Comparison of ENCODE assay signal across 1 cellular context in genomic region chr19:35899547-35900214, GRCh38.
TF ChIP-seq lines count a peak whose summit lies in the region.

No MANE protein-coding gene starts in this region.

TF ChIP-seq in HepG2, 621 proteins besides CTCF, POLR2A, EP300 and RAD21 (continued from another document and continues in another):
- TF ChIP-seq, protein P1, sequence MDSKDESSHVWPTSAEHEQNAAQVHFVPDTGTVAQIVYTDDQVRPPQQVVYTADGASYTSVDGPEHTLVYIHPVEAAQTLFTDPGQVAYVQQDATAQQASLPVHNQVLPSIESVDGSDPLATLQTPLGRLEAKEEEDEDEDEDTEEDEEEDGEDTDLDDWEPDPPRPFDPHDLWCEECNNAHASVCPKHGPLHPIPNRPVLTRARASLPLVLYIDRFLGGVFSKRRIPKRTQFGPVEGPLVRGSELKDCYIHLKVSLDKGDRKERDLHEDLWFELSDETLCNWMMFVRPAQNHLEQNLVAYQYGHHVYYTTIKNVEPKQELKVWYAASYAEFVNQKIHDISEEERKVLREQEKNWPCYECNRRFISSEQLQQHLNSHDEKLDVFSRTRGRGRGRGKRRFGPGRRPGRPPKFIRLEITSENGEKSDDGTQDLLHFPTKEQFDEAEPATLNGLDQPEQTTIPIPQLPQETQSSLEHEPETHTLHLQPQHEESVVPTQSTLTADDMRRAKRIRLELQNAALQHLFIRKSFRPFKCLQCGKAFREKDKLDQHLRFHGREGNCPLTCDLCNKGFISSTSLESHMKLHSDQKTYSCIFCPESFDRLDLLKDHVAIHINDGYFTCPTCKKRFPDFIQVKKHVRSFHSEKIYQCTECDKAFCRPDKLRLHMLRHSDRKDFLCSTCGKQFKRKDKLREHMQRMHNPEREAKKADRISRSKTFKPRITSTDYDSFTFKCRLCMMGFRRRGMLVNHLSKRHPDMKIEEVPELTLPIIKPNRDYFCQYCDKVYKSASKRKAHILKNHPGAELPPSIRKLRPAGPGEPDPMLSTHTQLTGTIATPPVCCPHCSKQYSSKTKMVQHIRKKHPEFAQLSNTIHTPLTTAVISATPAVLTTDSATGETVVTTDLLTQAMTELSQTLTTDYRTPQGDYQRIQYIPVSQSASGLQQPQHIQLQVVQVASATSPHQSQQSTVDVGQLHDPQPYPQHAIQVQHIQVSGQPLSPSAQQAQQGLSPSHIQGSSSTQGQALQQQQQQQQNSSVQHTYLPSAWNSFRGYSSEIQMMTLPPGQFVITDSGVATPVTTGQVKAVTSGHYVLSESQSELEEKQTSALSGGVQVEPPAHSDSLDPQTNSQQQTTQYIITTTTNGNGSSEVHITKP (CRISPR knock-in tag; IDR thresholded peaks at IDR 0.05; ENCODE audit: low read depth), result 0 out of 2 replicates have a peak, but pooled peaks have one; percentile 20
- TF ChIP-seq ETS1 (CRISPR knock-in tag; IDR thresholded peaks at IDR 0.05), result no peak
- 0 out of 2 replicates have a peak, but pooled peaks have one; percentile 15 for TF ChIP-seq PITX1 (CRISPR knock-in tag; IDR thresholded peaks at IDR 0.05)
- peak; percentile 93 for TF ChIP-seq GMEB1 (CRISPR knock-in tag; IDR thresholded peaks at IDR 0.05; ENCODE audit: borderline replicate concordance)
- TF ChIP-seq THAP11 (CRISPR knock-in tag; IDR thresholded peaks at IDR 0.05), result peak; percentile 61; the same call in 1 of the 2 replicates
- TF ChIP-seq PHF21A (CRISPR knock-in tag; IDR thresholded peaks at IDR 0.05), result 0 out of 2 replicates have a peak, but pooled peaks have one; percentile 26
- TF ChIP-seq SP2 (CRISPR knock-in tag; IDR thresholded peaks at IDR 0.05), result no peak
- peak; percentile 12; the same call in 1 of the 2 replicates for TF ChIP-seq ZFP91 (CRISPR knock-in tag; IDR thresholded peaks at IDR 0.05; ENCODE audit: borderline replicate concordance)
- TF ChIP-seq DR1 (CRISPR knock-in tag; IDR thresholded peaks at IDR 0.05), result no peak
- TF ChIP-seq FOXO1 (CRISPR knock-in tag; IDR thresholded peaks at IDR 0.05), result 0 out of 2 replicates have a peak, but pooled peaks have one; percentile 12
- peak; percentile 71 for TF ChIP-seq RBFOX2 (IDR thresholded peaks at IDR 0.05; ENCODE audit: low read depth, low read length)
- TF ChIP-seq HIVEP1 (CRISPR knock-in tag; IDR thresholded peaks at IDR 0.05), result peak; percentile 78
- TF ChIP-seq HNRNPK (IDR thresholded peaks at IDR 0.05; ENCODE audit: low read depth, low read length, poor library complexity, severe bottlenecking), result peak; percentile 96
- TF ChIP-seq ZNF816 (CRISPR knock-in tag; IDR thresholded peaks at IDR 0.05; ENCODE audit: borderline replicate concordance), result no peak
- TF ChIP-seq GABPA (IDR thresholded peaks at IDR 0.05; ENCODE audit: low read depth, low read length), result 0 out of 2 replicates have a peak, but pooled peaks have one; percentile 13
- TF ChIP-seq GABPA (CRISPR knock-in tag; IDR thresholded peaks at IDR 0.05; ENCODE audit: low read depth), result peak; percentile 47
- TF ChIP-seq HNRNPH1 (optimal IDR thresholded peaks at IDR 0.05; ENCODE audit: low read depth, low read length), result no peak
- TF ChIP-seq ZNF329 (CRISPR knock-in tag; IDR thresholded peaks at IDR 0.05; ENCODE audit: low read depth), result no peak
- peak; percentile 32; the same call in 1 of the 2 replicates for TF ChIP-seq ETV5 (CRISPR knock-in tag; IDR thresholded peaks at IDR 0.05; ENCODE audit: borderline replicate concordance)
- no peak for TF ChIP-seq NR3C1 (CRISPR knock-in tag; IDR thresholded peaks at IDR 0.05)
- TF ChIP-seq KDM5B (CRISPR knock-in tag; IDR thresholded peaks at IDR 0.05; ENCODE audit: borderline replicate concordance), result 0 out of 2 replicates have a peak, but pooled peaks have one; percentile 34
- no peak for TF ChIP-seq NFE2L2 (IDR thresholded peaks at IDR 0.05; ENCODE audit: low read length)
- no peak; the same call in 1 of the 2 replicates for TF ChIP-seq ZFX (CRISPR knock-in tag; IDR thresholded peaks at IDR 0.05; ENCODE audit: low read depth)
- no peak for TF ChIP-seq NBN (conservative IDR thresholded peaks at IDR 0.05)
- TF ChIP-seq MIXL1 (CRISPR knock-in tag; IDR thresholded peaks at IDR 0.05), result 0 out of 2 replicates have a peak, but pooled peaks have one; percentile 21
- TF ChIP-seq YY1 (IDR thresholded peaks at IDR 0.05; ENCODE audit: insufficient read depth, insufficient replicate concordance, low read depth, low read length), result peak; percentile 13
- peak; percentile 32 for TF ChIP-seq ZNF574 (CRISPR knock-in tag; IDR thresholded peaks at IDR 0.05)
- 0 out of 2 replicates have a peak, but pooled peaks have one; percentile 22 for TF ChIP-seq MTA1 (CRISPR knock-in tag; IDR thresholded peaks at IDR 0.05; ENCODE audit: borderline replicate concordance)
- TF ChIP-seq CBFB (CRISPR knock-in tag; IDR thresholded peaks at IDR 0.05), result no peak
- TF ChIP-seq ZNF451 (CRISPR knock-in tag; IDR thresholded peaks at IDR 0.05), result peak; percentile 17; the same call in 1 of the 2 replicates
- peak; percentile 51; the same call in 1 of the 2 replicates for TF ChIP-seq ZNF414 (CRISPR knock-in tag; IDR thresholded peaks at IDR 0.05)
- TF ChIP-seq FOXK1 (CRISPR knock-in tag; IDR thresholded peaks at IDR 0.05; ENCODE audit: borderline replicate concordance, low read depth), result peak; percentile 26; the same call in 1 of the 2 replicates
- TF ChIP-seq MAZ (IDR thresholded peaks at IDR 0.05; ENCODE audit: borderline replicate concordance, low read depth, low read length), result peak; percentile 81
- peak; percentile 70; the same call in 1 of the 2 replicates for TF ChIP-seq MAZ (CRISPR knock-in tag; IDR thresholded peaks at IDR 0.05; ENCODE audit: low read depth)
- TF ChIP-seq PCBP1 (IDR thresholded peaks at IDR 0.05; ENCODE audit: borderline replicate concordance, low read depth, low read length), result peak; percentile 82; the same call in 1 of the 2 replicates
- no peak for TF ChIP-seq MED1 (CRISPR knock-in tag; IDR thresholded peaks at IDR 0.05)
- TF ChIP-seq ZNF652 (CRISPR knock-in tag; IDR thresholded peaks at IDR 0.05; ENCODE audit: borderline replicate concordance, low read depth), result peak; percentile 98
- TF ChIP-seq, protein P2, sequence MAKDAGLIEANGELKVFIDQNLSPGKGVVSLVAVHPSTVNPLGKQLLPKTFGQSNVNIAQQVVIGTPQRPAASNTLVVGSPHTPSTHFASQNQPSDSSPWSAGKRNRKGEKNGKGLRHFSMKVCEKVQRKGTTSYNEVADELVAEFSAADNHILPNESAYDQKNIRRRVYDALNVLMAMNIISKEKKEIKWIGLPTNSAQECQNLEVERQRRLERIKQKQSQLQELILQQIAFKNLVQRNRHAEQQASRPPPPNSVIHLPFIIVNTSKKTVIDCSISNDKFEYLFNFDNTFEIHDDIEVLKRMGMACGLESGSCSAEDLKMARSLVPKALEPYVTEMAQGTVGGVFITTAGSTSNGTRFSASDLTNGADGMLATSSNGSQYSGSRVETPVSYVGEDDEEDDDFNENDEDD (CRISPR knock-in tag; IDR thresholded peaks at IDR 0.05; ENCODE audit: borderline replicate concordance), result peak; percentile 34; the same call in 1 of the 2 replicates
- TF ChIP-seq HNRNPLL (IDR thresholded peaks at IDR 0.05; ENCODE audit: low read depth, low read length, poor library complexity, severe bottlenecking), result peak; percentile 39
- TF ChIP-seq, protein P3, sequence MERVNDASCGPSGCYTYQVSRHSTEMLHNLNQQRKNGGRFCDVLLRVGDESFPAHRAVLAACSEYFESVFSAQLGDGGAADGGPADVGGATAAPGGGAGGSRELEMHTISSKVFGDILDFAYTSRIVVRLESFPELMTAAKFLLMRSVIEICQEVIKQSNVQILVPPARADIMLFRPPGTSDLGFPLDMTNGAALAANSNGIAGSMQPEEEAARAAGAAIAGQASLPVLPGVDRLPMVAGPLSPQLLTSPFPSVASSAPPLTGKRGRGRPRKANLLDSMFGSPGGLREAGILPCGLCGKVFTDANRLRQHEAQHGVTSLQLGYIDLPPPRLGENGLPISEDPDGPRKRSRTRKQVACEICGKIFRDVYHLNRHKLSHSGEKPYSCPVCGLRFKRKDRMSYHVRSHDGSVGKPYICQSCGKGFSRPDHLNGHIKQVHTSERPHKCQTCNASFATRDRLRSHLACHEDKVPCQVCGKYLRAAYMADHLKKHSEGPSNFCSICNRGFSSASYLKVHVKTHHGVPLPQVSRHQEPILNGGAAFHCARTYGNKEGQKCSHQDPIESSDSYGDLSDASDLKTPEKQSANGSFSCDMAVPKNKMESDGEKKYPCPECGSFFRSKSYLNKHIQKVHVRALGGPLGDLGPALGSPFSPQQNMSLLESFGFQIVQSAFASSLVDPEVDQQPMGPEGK (CRISPR knock-in tag; IDR thresholded peaks at IDR 0.05), result peak; percentile 84
- TF ChIP-seq SALL1 (CRISPR knock-in tag; IDR thresholded peaks at IDR 0.05), result peak; percentile 54; the same call in 1 of the 2 replicates
- TF ChIP-seq SP1 (IDR thresholded peaks at IDR 0.05), result no peak
- peak; percentile 60 for TF ChIP-seq SP1 (CRISPR knock-in tag; IDR thresholded peaks at IDR 0.05)
- TF ChIP-seq MAFK (conservative IDR thresholded peaks at IDR 0.05 in 1 of 2, IDR thresholded peaks at IDR 0.05 in 1 of 2; ENCODE audit: low read length in 2 of 2), result no peak
- TF ChIP-seq ZNF616 (CRISPR knock-in tag; IDR thresholded peaks at IDR 0.05; ENCODE audit: low read depth), result 0 out of 2 replicates have a peak, but pooled peaks have one; percentile 14
